ENCODE assay signal across 24 cellular contexts in genomic region chr2:232097260-232097659, GRCh38.
"Had no signal": no experiment of that assay in that cellular context is flagged by ENCODE, and none has a peak within 500 bp of the region (broad histone marks: within the 10 kb centered on the region; RNA-seq: fewer than 3 reads in every experiment).

No MANE protein-coding gene starts in this region.

- H3K36me3 ChIP-seq: adrenal gland had no signal

- H3K4me1 ChIP-seq: adrenal gland had no signal

- H3K4me3 ChIP-seq: adrenal gland, K562 had no signal

- H3K27me3 Mint-ChIP-seq: activated naive CD8-positive, alpha-beta T cell treated with anti-CD3 and anti-CD28 coated beads, Interleukin-2, amount 10 ng/mL, durations not matched to agents 7 days and 5 days had no signal

- DNase-seq: activated CD4-positive, alpha-beta T cell treated with anti-CD3 and anti-CD28 coated beads for 48 hours; activated CD4-positive, alpha-beta T cell treated with anti-CD3 and anti-CD28 coated beads, Interleukin-2, amount 50 U/mL, for 4 hours; activated CD4-positive, CD25-positive, alpha-beta regulatory T cell treated with anti-CD3 and anti-CD28 coated beads, Interleukin-2, amount 50 U/mL, for 72 hours; activated CD8-positive, alpha-beta memory T cell treated with anti-CD3 and anti-CD28 coated beads, Interleukin-2, amount 50 U/mL, for 4 hours; activated gamma-delta T cell treated with Interleukin-2 at 50 U/mL for 16 hours; activated naive CD4-positive, alpha-beta T cell treated with anti-CD3 and anti-CD28 coated beads, Interleukin-2, amount 50 U/mL, for 16 hours; activated naive CD8-positive, alpha-beta T cell treated with anti-CD3 and anti-CD28 coated beads, Interleukin-2, amount 10 ng/mL, durations not matched to agents 7 days and 5 days; activated T-cell treated with anti-CD3 and anti-CD28 coated beads, Interleukin-2, amount 50 U/mL, for 72 hours; adrenal gland; anterior cingulate cortex; caudate nucleus; Karpas-422; NCI-H1048; NCI-H1930; NCI-H2171 treated with DMSO at 0.1 percent for 48 hours; NCI-H226; NCI-H526 treated with DMSO at 0.1 percent for 48 hours; NCI-H82; PC-3; SHP77 had no signal

- H3K27ac Mint-ChIP-seq: activated naive CD8-positive, alpha-beta T cell treated with anti-CD3 and anti-CD28 coated beads, Interleukin-2, amount 10 ng/mL, durations not matched to agents 7 days and 5 days; activated T-cell treated with anti-CD3 and anti-CD28 coated beads, Interleukin-2, amount 50 U/mL, for 72 hours; activated T-helper 2 cell treated with anti-CD3 and anti-CD28 coated beads, Interferon-gamma antibody, Interleukin-2, Interleukin-4, amounts not matched to agents 10 μg/mL and 5 μg/mL and 100 μg/mL, durations not matched to agents 14 hours and 24 hours and 36 hours; T-helper 1 cell treated with Interleukin-12 subunit alpha and Interleukin-12 subunit beta and Interleukin-4 antibody, amounts not matched to agents 30 μg/mL and 1 μg/mL, for 36 hours had no signal

- H3K4me1 Mint-ChIP-seq: WTC11 had no signal

- H3K27me3 ChIP-seq: adrenal gland had no signal

- H3K27ac ChIP-seq: adrenal gland had no signal

- ATAC-seq: activated T-cell treated with anti-CD3 and anti-CD28 coated beads, Interleukin-2, amount 50 U/mL, for 72 hours; K562; PC-3; WTC11 had no signal

- H3K4me3 Mint-ChIP-seq: activated naive CD8-positive, alpha-beta T cell treated with anti-CD3 and anti-CD28 coated beads, Interleukin-2, amount 10 ng/mL, durations not matched to agents 7 days and 5 days; activated T-cell treated with anti-CD3 and anti-CD28 coated beads, Interleukin-2, amount 50 U/mL, for 72 hours; T-helper 1 cell treated with Interleukin-12 subunit alpha and Interleukin-12 subunit beta and Interleukin-4 antibody, amounts not matched to agents 30 μg/mL and 1 μg/mL, for 36 hours; WTC11 had no signal
